Comparison of ENCODE assay signal across 8 cellular contexts in genomic region chr22:37518509-37519267, GRCh38. TPM values are rescaled to one million over a fixed set of nuclear protein-coding genes. Genes with fewer than 3 reads are reported as not detected.
DNase-seq lines count a peak whose midpoint lies in the region; ATAC-seq and TF ChIP-seq lines count a peak whose summit lies in the region.

No MANE protein-coding gene starts in this region.

- no peaks in the 10 kb centered on the region for H3K9me3 Mint-ChIP-seq in T-cell

- H3K27ac ChIP-seq in prostate gland, result peak overlapping the region; percentile 41 to 47

- 24% methylated on average over 31 of the region's 63 CpGs for WGBS in prostate gland

- H3K4me3 Mint-ChIP-seq in T-cell, result peak overlapping the region; percentile 72 to 82 (median 75)

- peak overlapping the region in 1 of 2 donors; percentile 51 for H3K27ac Mint-ChIP-seq in T-cell

- peaks cover 7 to 12% (median 7%) of the 10 kb centered on the region in 3 donors for H3K4me1 Mint-ChIP-seq in T-cell

- no peaks in the 10 kb centered on the region for H3K4me1 ChIP-seq in prostate gland (replicated peaks)

- H3K36me3 ChIP-seq in prostate gland, result no peaks in the 10 kb centered on the region

- peak; percentile 41 for DNase-seq in Caki2 (ENCODE audit: low read depth)
- DNase-seq in T-cell, result no peak
- peak in 1 of 2 donors; percentile 38 for DNase-seq in foreskin fibroblast
- no peak for DNase-seq in prostate gland (ENCODE audit: low spot score)
- DNase-seq in germinal center (ENCODE audit: low spot score), result no peak

- CTCF ChIA-PET in T-cell (lab: Charles Lee), result no interaction called here

- H3K27me3 ChIP-seq in prostate gland (replicated peaks; ENCODE audit: insufficient read depth), result no peaks in the 10 kb centered on the region

- peak overlapping the region; percentile 57 to 58 for H3K4me3 ChIP-seq in foreskin fibroblast (ENCODE audit: low read depth in 1 of 2, low read length in 2 of 2)
- peak overlapping the region; percentile 52 to 65 for H3K4me3 ChIP-seq in prostate gland

- intact Hi-C loops in prostate gland (cut with DNase I), result no loop called here

- ATAC-seq in T-cell (replicated peaks in 1 of 4) (peak; percentile 16 to 49 (median 44)), GM18858 (IDR thresholded peaks at IDR 0.05; ENCODE audit: unreplicated experiment) (no peak), HG03108 (IDR thresholded peaks at IDR 0.05; ENCODE audit: unreplicated experiment) (no peak), HG02973 (IDR thresholded peaks at IDR 0.05; ENCODE audit: unreplicated experiment) (no peak)

- POLR2A ChIA-PET in T-cell (lab: Charles Lee), result no interaction called here

- peaks cover 31 to 41% of the 10 kb centered on the region in 2 donors for H3K27me3 Mint-ChIP-seq in T-cell

- no peaks in the 10 kb centered on the region for H3K36me3 Mint-ChIP-seq in T-cell

- no peaks in the 10 kb centered on the region for H3K9me3 ChIP-seq in prostate gland

- TF ChIP-seq CTCF in foreskin fibroblast (IDR thresholded peaks at IDR 0.05; ENCODE audit: low read depth, low read length) (no peak), prostate gland (IDR thresholded peaks at IDR 0.05) (no peak)

- no peak for TF ChIP-seq POLR2A in prostate gland (IDR thresholded peaks at IDR 0.05)

- in situ Hi-C loops in Caki2 (cut with HindIII; ENCODE audit: low pct_unique_long_range_greater_than_20kb, low sequenced_read_pairs), result no loop called here

RNA-seq across cellular contexts. Expression of gene CARD10, which starts 0.5 kb away (rescaled TPM):
- 47.3 and 58.6 TPM in 2 replicates for total RNA-seq in Caki2 (2014; rRNA removed; shearing (Covaris generic); ENCODE audit: low replicate concordance)
- total RNA-seq in T-cell, result under 1 TPM in 4 of 5 donors, not detected in 1; 0.44 to 0.79 (median 0.52) TPM
- total RNA-seq in prostate gland, result 10 to 100 TPM; 14.2 to 70.7 TPM

RNA-seq across cellular contexts. Expression of gene MFNG, which starts 32.5 kb away (rescaled TPM):
- 0.46 and 0.54 TPM in 2 replicates for total RNA-seq in Caki2 (2014; rRNA removed; shearing (Covaris generic); ENCODE audit: low replicate concordance)
- total RNA-seq in T-cell (100 to 1,000 TPM; 153 to 296 (median 268) TPM), prostate gland (1 to 10 TPM; 4.4 to 7.3 TPM)

RNA-seq across cellular contexts. Expression of gene CDC42EP1, which starts 41.6 kb away (rescaled TPM):
- 8.9 and 9.1 TPM in 2 replicates for total RNA-seq in Caki2 (2014; rRNA removed; shearing (Covaris generic); ENCODE audit: low replicate concordance)
- total RNA-seq in T-cell (under 1 TPM in 3 of 5 donors, not detected in 2; 0.47 to 0.73 (median 0.62) TPM), prostate gland (10 to 100 TPM; 28.6 to 97.0 TPM)

Comparison
In these comparisons a context has a peak if more than half of its experiments do, and no peak if none do; other contexts are left out.
1. ATAC-seq: peak in T-cell (4 of 4); none in GM18858 (single experiment), HG03108 (single experiment) and HG02973 (single experiment).
2. RNA of gene CARD10, which starts 0.5 kb away (total RNA-seq): 14.2 to 70.7 TPM in prostate gland and 47.3 to 58.6 TPM in Caki2; 0.44 to 0.79 TPM in T-cell; every median in the first group is over 4 times any median in the second.
3. RNA of gene MFNG, which starts 32.5 kb away (total RNA-seq): 153 to 296 TPM in T-cell; 4.4 to 7.3 TPM in prostate gland and 0.46 to 0.54 TPM in Caki2; every median in the first group is over 10 times any median in the second.